In genomic region chr10:73586583-73586984, GRCh38 we compare ENCODE assay signal across 1 cellular context.
A peak's percentile ranks its signal among the peaks of the same experiment; 100 is the strongest.
TF ChIP-seq lines count a peak whose summit lies in the region.

No MANE protein-coding gene starts in this region.

TF ChIP-seq in K562, 482 proteins besides CTCF, POLR2A, EP300 and RAD21 (continued from another document):
- TF ChIP-seq MXI1 (IDR thresholded peaks at IDR 0.05; ENCODE audit: low read depth, low read length) = no peak
- peak; percentile 70; the same call in 1 of the 2 replicates for TF ChIP-seq ZSCAN32 (CRISPR knock-in tag; IDR thresholded peaks at IDR 0.05)
- TF ChIP-seq EP400 (IDR thresholded peaks at IDR 0.05) = peak; percentile 36; the same call in 1 of the 2 replicates
- TF ChIP-seq FOSL1 (tag; conservative IDR thresholded peaks at IDR 0.05) = peak; percentile 69
- TF ChIP-seq NR4A1 (CRISPR knock-in tag; IDR thresholded peaks at IDR 0.05) = no peak
- no peak for TF ChIP-seq NR4A1 (tag; IDR thresholded peaks at IDR 0.05)
- peak; percentile 71; the same call in 1 of the 2 replicates for TF ChIP-seq SMARCE1 (IDR thresholded peaks at IDR 0.05)
- peak; percentile 60; the same call in 1 of the 2 replicates for TF ChIP-seq HES1 (IDR thresholded peaks at IDR 0.05; ENCODE audit: low read depth)
- TF ChIP-seq ATF7 (IDR thresholded peaks at IDR 0.05) = peak; percentile 88
- TF ChIP-seq GTF2A2 (tag; IDR thresholded peaks at IDR 0.05) = no peak
- TF ChIP-seq CXXC5 (CRISPR knock-in tag; IDR thresholded peaks at IDR 0.05) = no peak
- no peak for TF ChIP-seq ERF (CRISPR knock-in tag; IDR thresholded peaks at IDR 0.05)
- TF ChIP-seq MCM7 (IDR thresholded peaks at IDR 0.05) = no peak
- peak; percentile 38; the same call in 1 of the 2 replicates for TF ChIP-seq MEF2D (tag; conservative IDR thresholded peaks at IDR 0.05; ENCODE audit: low read depth)
- TF ChIP-seq ZNF699 (CRISPR knock-in tag; IDR thresholded peaks at IDR 0.05; ENCODE audit: insufficient replicate concordance) = no peak
- no peak for TF ChIP-seq ZNF280B (CRISPR knock-in tag; IDR thresholded peaks at IDR 0.05)
- peak; percentile 53; the same call in 1 of the 2 replicates for TF ChIP-seq GATAD2B (IDR thresholded peaks at IDR 0.05; ENCODE audit: borderline replicate concordance)
- TF ChIP-seq MTA3 (IDR thresholded peaks at IDR 0.05; ENCODE audit: borderline replicate concordance) = no peak
- peak; percentile 25; the same call in 1 of the 2 replicates for TF ChIP-seq NBN (IDR thresholded peaks at IDR 0.05; ENCODE audit: low read depth)
- no peak for TF ChIP-seq CLOCK (CRISPR knock-in tag; IDR thresholded peaks at IDR 0.05; ENCODE audit: borderline replicate concordance)
- TF ChIP-seq ZNF830 (CRISPR knock-in tag; IDR thresholded peaks at IDR 0.05) = no peak
- TF ChIP-seq CREBBP (IDR thresholded peaks at IDR 0.05; ENCODE audit: low read depth, low read length) = no peak
- no peak for TF ChIP-seq PRMT5 (CRISPR knock-in tag; IDR thresholded peaks at IDR 0.05)
- no peak for TF ChIP-seq HMGXB4 (CRISPR knock-in tag; IDR thresholded peaks at IDR 0.05)
- TF ChIP-seq LEF1 (IDR thresholded peaks at IDR 0.05) = peak; percentile 77; the same call in 1 of the 2 replicates
- no peak for TF ChIP-seq E2F8 (IDR thresholded peaks at IDR 0.05; ENCODE audit: low read depth, partially characterized antibody)
- TF ChIP-seq HMG20A (CRISPR knock-in tag; conservative IDR thresholded peaks at IDR 0.05) = no peak
- TF ChIP-seq HCFC1 (IDR thresholded peaks at IDR 0.05; ENCODE audit: low read depth, low read length) = no peak
- peak; percentile 79 for TF ChIP-seq ZNF766 (CRISPR knock-in tag; conservative IDR thresholded peaks at IDR 0.05)
- TF ChIP-seq ZNF12 (CRISPR knock-in tag; IDR thresholded peaks at IDR 0.05) = no peak
- peak in 1 of 2 experiments; percentile 85; a peak in 2 of 4 replicates for TF ChIP-seq TBL1XR1 (IDR thresholded peaks at IDR 0.05; ENCODE audit: low read length in 2 of 2)
- no peak for TF ChIP-seq KAT7 (CRISPR knock-in tag; IDR thresholded peaks at IDR 0.05; ENCODE audit: borderline replicate concordance)
- peak; percentile 74 for TF ChIP-seq CEBPG (CRISPR knock-in tag; IDR thresholded peaks at IDR 0.05)
- peak; percentile 97 to 98 for TF ChIP-seq CEBPG (tag; conservative IDR thresholded peaks at IDR 0.05 in 1 of 2, IDR thresholded peaks at IDR 0.05 in 1 of 2)
- no peak for TF ChIP-seq ATF1 (CRISPR knock-in tag; IDR thresholded peaks at IDR 0.05)
- 0 out of 2 replicates have a peak, but pooled peaks have one; percentile 10 for TF ChIP-seq ATF1 (tag; IDR thresholded peaks at IDR 0.05)
- peak; percentile 92 for TF ChIP-seq SOX6 (IDR thresholded peaks at IDR 0.05)
- TF ChIP-seq MTA1 (IDR thresholded peaks at IDR 0.05; ENCODE audit: borderline replicate concordance) = no peak
- TF ChIP-seq ID3 (CRISPR knock-in tag; IDR thresholded peaks at IDR 0.05) = no peak
- TF ChIP-seq ID3 (tag; IDR thresholded peaks at IDR 0.05) = no peak
- TF ChIP-seq PHF21A (IDR thresholded peaks at IDR 0.05; ENCODE audit: borderline replicate concordance, low read depth) = no peak
- peak in 1 of 2 experiments; percentile 39; a peak in 1 of 4 replicates for TF ChIP-seq ARNT (IDR thresholded peaks at IDR 0.05)
- no peak for TF ChIP-seq XRCC3 (IDR thresholded peaks at IDR 0.05)
